In the genomic region with DNA sequence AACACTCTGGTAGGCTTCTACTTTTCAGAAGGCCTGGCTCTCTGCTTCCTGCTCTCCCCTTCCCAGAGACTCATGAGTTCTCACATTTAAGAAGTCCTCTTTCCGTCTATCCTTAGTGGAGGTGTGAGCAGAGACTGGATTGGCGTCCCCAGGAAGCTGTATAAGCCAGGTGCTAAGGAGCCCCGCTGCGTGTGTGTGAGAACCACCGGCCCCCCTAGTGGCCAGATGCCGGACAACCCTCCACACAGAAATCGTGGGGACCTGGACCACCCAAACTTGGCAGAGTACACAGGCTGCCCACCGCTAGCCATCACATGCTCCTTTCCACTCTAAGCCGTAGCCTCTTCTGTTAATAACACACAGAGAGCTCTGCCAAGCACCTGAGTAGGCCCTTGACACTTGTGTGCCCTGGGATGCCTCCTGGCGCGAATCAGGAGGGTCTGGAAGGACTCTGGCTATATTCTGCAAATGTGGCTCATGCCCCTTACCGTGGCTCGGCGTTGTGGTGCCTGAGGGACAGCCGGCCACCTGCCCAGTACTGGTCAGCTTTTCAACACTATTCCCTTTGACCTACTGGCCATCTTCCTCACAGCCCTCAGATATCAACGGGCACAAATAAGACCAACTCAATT, we compare ENCODE assay signal across 1 cellular context.
TF ChIP-seq lines count a peak whose summit lies in the region.

No MANE protein-coding gene starts in this region.

TF ChIP-seq in K562, 482 proteins besides CTCF, POLR2A, EP300 and RAD21:
- no peak for TF ChIP-seq TSC22D4 (tag; IDR thresholded peaks at IDR 0.05)
- no peak for TF ChIP-seq ZNF165 (CRISPR knock-in tag; IDR thresholded peaks at IDR 0.05; ENCODE audit: borderline replicate concordance)
- TF ChIP-seq, protein P1, sequence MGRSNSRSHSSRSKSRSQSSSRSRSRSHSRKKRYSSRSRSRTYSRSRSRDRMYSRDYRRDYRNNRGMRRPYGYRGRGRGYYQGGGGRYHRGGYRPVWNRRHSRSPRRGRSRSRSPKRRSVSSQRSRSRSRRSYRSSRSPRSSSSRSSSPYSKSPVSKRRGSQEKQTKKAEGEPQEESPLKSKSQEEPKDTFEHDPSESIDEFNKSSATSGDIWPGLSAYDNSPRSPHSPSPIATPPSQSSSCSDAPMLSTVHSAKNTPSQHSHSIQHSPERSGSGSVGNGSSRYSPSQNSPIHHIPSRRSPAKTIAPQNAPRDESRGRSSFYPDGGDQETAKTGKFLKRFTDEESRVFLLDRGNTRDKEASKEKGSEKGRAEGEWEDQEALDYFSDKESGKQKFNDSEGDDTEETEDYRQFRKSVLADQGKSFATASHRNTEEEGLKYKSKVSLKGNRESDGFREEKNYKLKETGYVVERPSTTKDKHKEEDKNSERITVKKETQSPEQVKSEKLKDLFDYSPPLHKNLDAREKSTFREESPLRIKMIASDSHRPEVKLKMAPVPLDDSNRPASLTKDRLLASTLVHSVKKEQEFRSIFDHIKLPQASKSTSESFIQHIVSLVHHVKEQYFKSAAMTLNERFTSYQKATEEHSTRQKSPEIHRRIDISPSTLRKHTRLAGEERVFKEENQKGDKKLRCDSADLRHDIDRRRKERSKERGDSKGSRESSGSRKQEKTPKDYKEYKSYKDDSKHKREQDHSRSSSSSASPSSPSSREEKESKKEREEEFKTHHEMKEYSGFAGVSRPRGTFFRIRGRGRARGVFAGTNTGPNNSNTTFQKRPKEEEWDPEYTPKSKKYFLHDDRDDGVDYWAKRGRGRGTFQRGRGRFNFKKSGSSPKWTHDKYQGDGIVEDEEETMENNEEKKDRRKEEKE (IDR thresholded peaks at IDR 0.05; ENCODE audit: borderline replicate concordance in 1 of 2, control insufficient read depth in 1 of 2, low read depth in 2 of 2, low read length in 1 of 2), result no peak
TF ChIP-seq in K562: peak in this region for 0.
